In genomic region chr12:24697295-24697694, GRCh38 we compare ENCODE assay signal across 17 cellular contexts.
"Had no signal": no experiment of that assay in that cellular context is flagged by ENCODE, and none has a peak within 500 bp of the region (broad histone marks: within the 10 kb centered on the region; RNA-seq: fewer than 3 reads in every experiment).

No MANE protein-coding gene starts in this region.

- H3K27me3 ChIP-seq: heart left ventricle, sigmoid colon, testis, vagina had no signal

- H3K27ac Mint-ChIP-seq: activated CD4-positive, alpha-beta T cell treated with anti-CD3 and anti-CD28 coated beads, Interleukin-2, amount 10 ng/mL, durations not matched to agents 24 days and 14 days; activated naive CD8-positive, alpha-beta T cell treated with anti-CD3 and anti-CD28 coated beads for 36 hours; activated T-cell treated with anti-CD3 and anti-CD28 coated beads, Interleukin-2, amount 50 U/mL, for 24 hours; activated T-helper 2 cell treated with anti-CD3 and anti-CD28 coated beads, Interferon-gamma antibody, Interleukin-2, Interleukin-4, amounts not matched to agents 10 μg/mL and 5 μg/mL and 100 μg/mL, durations not matched to agents 14 hours and 24 hours and 36 hours; nephron had no signal

- DNase-seq: activated CD4-positive, alpha-beta T cell treated with anti-CD3 and anti-CD28 coated beads, Interleukin-2, amount 10 ng/mL, durations not matched to agents 24 days and 14 days; activated CD8-positive, alpha-beta memory T cell treated with anti-CD3 and anti-CD28 coated beads, Interleukin-2, amount 50 U/mL, for 4 hours; activated naive CD4-positive, alpha-beta T cell treated with Interleukin-2 at 50 U/mL for 16 hours; activated naive CD8-positive, alpha-beta T cell treated with anti-CD3 and anti-CD28 coated beads for 36 hours; activated T-cell treated with anti-CD3 and anti-CD28 coated beads, Interleukin-2, amount 50 U/mL, for 24 hours; heart left ventricle; mesenchymal stem cell; sigmoid colon; stimulated activated CD4-positive, alpha-beta T cell treated with anti-CD3 and anti-CD28 coated beads, Interleukin-4, amount 100 ng/mL, for 1 hour; stimulated activated naive CD4-positive, alpha-beta T cell; testis; trophoblast cell had no signal

- H3K36me3 ChIP-seq: heart left ventricle, sigmoid colon, vagina had no signal

- H3K4me1 ChIP-seq: heart left ventricle, sigmoid colon, testis, vagina had no signal

- H3K27me3 Mint-ChIP-seq: activated CD4-positive, alpha-beta T cell treated with anti-CD3 and anti-CD28 coated beads, Interleukin-2, amount 10 ng/mL, durations not matched to agents 24 days and 14 days; activated T-cell treated with anti-CD3 and anti-CD28 coated beads, Interleukin-2, amount 50 U/mL, for 24 hours; central memory CD8-positive, alpha-beta T cell had no signal

- H3K9me3 Mint-ChIP-seq: activated naive CD8-positive, alpha-beta T cell treated with anti-CD3 and anti-CD28 coated beads for 36 hours; activated T-helper 2 cell treated with anti-CD3 and anti-CD28 coated beads, Interferon-gamma antibody, Interleukin-2, Interleukin-4, amounts not matched to agents 10 μg/mL and 5 μg/mL and 100 μg/mL, durations not matched to agents 14 hours and 24 hours and 36 hours; central memory CD8-positive, alpha-beta T cell had no signal

- H3K4me3 ChIP-seq: heart left ventricle, sigmoid colon, testis, vagina had no signal

- H3K36me3 Mint-ChIP-seq: activated naive CD8-positive, alpha-beta T cell treated with anti-CD3 and anti-CD28 coated beads for 36 hours had no signal

- ATAC-seq: heart left ventricle had no signal

- H3K4me1 Mint-ChIP-seq: activated CD4-positive, alpha-beta T cell treated with anti-CD3 and anti-CD28 coated beads, Interleukin-2, amount 10 ng/mL, durations not matched to agents 24 days and 14 days; activated naive CD8-positive, alpha-beta T cell treated with anti-CD3 and anti-CD28 coated beads for 36 hours; central memory CD8-positive, alpha-beta T cell; nephron had no signal

- H3K4me3 Mint-ChIP-seq: activated CD4-positive, alpha-beta T cell treated with anti-CD3 and anti-CD28 coated beads, Interleukin-2, amount 10 ng/mL, durations not matched to agents 24 days and 14 days; activated naive CD8-positive, alpha-beta T cell treated with anti-CD3 and anti-CD28 coated beads for 36 hours; activated T-cell treated with anti-CD3 and anti-CD28 coated beads, Interleukin-2, amount 50 U/mL, for 24 hours; central memory CD8-positive, alpha-beta T cell; nephron had no signal

- H3K27ac ChIP-seq: epithelial cell of prostate, heart left ventricle, sigmoid colon, testis, vagina had no signal

- H3K9me3 ChIP-seq: testis, vagina had no signal
